Comparison of ENCODE assay signal across 8 cellular contexts in the genomic region with DNA sequence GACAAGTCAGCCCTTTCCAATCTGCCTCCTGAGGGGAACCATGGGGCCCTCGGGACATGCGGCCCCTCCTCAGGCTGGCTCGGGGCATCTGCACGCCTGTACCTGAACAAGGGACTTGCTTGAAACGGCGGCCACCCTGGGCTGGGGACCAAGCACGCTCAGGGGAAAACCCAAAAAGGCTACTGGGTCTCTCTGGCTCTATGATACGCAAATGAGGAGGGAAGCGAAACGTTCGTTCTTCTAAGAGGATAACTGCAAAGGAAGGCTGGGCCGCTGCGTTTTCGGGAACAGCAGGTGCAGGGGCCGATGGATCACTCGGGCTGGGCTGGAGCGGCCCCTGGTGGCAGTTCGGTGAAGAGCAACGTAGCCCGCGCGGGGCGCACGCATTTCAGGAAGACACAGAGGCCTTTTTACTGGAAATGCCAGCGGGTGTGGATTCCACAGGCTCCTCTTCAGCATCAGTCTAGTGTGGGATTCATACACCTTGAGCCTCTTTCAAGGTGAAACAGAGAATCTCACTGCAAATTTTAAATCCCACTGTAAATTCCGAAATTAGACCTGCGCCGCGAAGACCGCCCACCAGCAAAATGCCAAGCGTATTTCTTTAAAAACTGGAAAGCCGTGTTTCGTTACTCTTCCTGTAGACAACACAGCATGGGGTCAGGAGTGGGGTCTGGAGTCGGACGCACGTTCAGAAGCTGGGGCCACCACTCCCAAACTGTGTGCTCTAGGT. TPM values are rescaled to one million over a fixed set of nuclear protein-coding genes. Genes with fewer than 3 reads are reported as not detected.
DNase-seq lines count a peak whose midpoint lies in the region; ATAC-seq and TF ChIP-seq lines count a peak whose summit lies in the region.
"Not testable (repeated sequence)": the region's sequence is repeated elsewhere in the genome, so short reads cannot be mapped to it uniquely, and the experiment has no call there.

No MANE protein-coding gene starts in this region.

- peak; percentile 86 for ATAC-seq in GM21515 (IDR thresholded peaks at IDR 0.05; ENCODE audit: unreplicated experiment)

- TF ChIP-seq CTCF in endothelial cell (IDR thresholded peaks at IDR 0.05; ENCODE audit: unreplicated experiment) (peak; percentile 83), mesothelial cell of epicardium (IDR thresholded peaks at IDR 0.05; ENCODE audit: unreplicated experiment) (peak; percentile 96)

- not testable (repeated sequence) for H3K36me3 Mint-ChIP-seq in endothelial cell (ENCODE audit: low read depth, unreplicated experiment); mesothelial cell of epicardium

- in situ Hi-C loops in Caki2 (cut with HindIII; ENCODE audit: low pct_unique_long_range_greater_than_20kb, low sequenced_read_pairs) = not testable (repeated sequence)

- H3K4me3 Mint-ChIP-seq in endothelial cell (ENCODE audit: unreplicated experiment); mesothelial cell of epicardium: not testable (repeated sequence)

- DNase-seq in Caki2 (ENCODE audit: low read depth) (peak; percentile 32), HuH-7.5 (ENCODE audit: low spot score) (peak; percentile 93), OCI-M2 (lab: John Stamatoyannopoulos, UW; ENCODE audit: unreplicated experiment) (peak; percentile 13), activated T-cell treated with anti-CD3 and anti-CD28 coated beads for 1 hour (ENCODE audit: low read depth) (peak; percentile 78), endothelial cell (ENCODE audit: low spot score) (peak; percentile 88), mesothelial cell of epicardium (ENCODE audit: low spot score in 2 of 2, unreplicated experiment in 2 of 2) (peak; percentile 54 to 93)
- DNase-seq in stimulated activated CD8-positive, alpha-beta memory T cell treated with anti-CD3 and anti-CD28 coated beads, Interleukin-4, amount 100 ng/mL, for 1 hour (ENCODE audit: low read depth in 2 of 2, low spot score in 1 of 2) = peak; percentile 68 to 73

- H3K4me1 Mint-ChIP-seq in endothelial cell (ENCODE audit: unreplicated experiment); mesothelial cell of epicardium: not testable (repeated sequence)

- not testable (repeated sequence) for H3K27ac Mint-ChIP-seq in endothelial cell (ENCODE audit: unreplicated experiment); mesothelial cell of epicardium

- H3K27me3 Mint-ChIP-seq in endothelial cell (ENCODE audit: unreplicated experiment); mesothelial cell of epicardium (ENCODE audit: low read depth): not testable (repeated sequence)

- not testable (repeated sequence) for H3K9me3 Mint-ChIP-seq in endothelial cell (ENCODE audit: unreplicated experiment); mesothelial cell of epicardium

RNA-seq across cellular contexts. Expression of a gene that starts 27.0 kb away (rescaled TPM):
- not detected in 2 replicates for total RNA-seq in Caki2 (2014; rRNA removed; shearing (Covaris generic); ENCODE audit: low replicate concordance)
- total RNA-seq in endothelial cell (ENCODE audit: unreplicated experiment) = not detected
- total RNA-seq in mesothelial cell of epicardium = not detected in 3 replicates

RNA-seq across cellular contexts. Expression of a gene that starts 40.1 kb away (rescaled TPM):
- 81.4 and 81.7 TPM in 2 replicates for total RNA-seq in Caki2 (2014; rRNA removed; shearing (Covaris generic); ENCODE audit: low replicate concordance)
- total RNA-seq in endothelial cell (ENCODE audit: unreplicated experiment) = 18.8 TPM
- 64.7 to 70.0 TPM (median 69.4 TPM) in 3 replicates for total RNA-seq in mesothelial cell of epicardium

RNA-seq across cellular contexts. Expression of a gene that starts 41.9 kb away (rescaled TPM):
- total RNA-seq in Caki2 (2014; rRNA removed; shearing (Covaris generic); ENCODE audit: low replicate concordance) = 14.9 and 16.7 TPM in 2 replicates
- 33.3 TPM for total RNA-seq in endothelial cell (ENCODE audit: unreplicated experiment)
- total RNA-seq in mesothelial cell of epicardium = 41.2 to 44.9 TPM (median 43.6 TPM) in 3 replicates

Comparison
In these comparisons a context has a peak if more than half of its experiments do, and no peak if none do; other contexts are left out.
1. Peak in every context shown above with its lines: DNase-seq and ATAC-seq.
2. DNase-seq: peak in every context shown above with its lines; median percentile 93 in HuH-7.5; 88 in endothelial cell; 78 in activated T-cell treated with anti-CD3 and anti-CD28 coated beads for 1 hour; 74 in mesothelial cell of epicardium; 70 in stimulated activated CD8-positive, alpha-beta memory T cell treated with anti-CD3 and anti-CD28 coated beads, Interleukin-4, amount 100 ng/mL, for 1 hour; 32 in Caki2; 13 in OCI-M2.